34 cellular contexts compared by ENCODE assay signal in the genomic region with DNA sequence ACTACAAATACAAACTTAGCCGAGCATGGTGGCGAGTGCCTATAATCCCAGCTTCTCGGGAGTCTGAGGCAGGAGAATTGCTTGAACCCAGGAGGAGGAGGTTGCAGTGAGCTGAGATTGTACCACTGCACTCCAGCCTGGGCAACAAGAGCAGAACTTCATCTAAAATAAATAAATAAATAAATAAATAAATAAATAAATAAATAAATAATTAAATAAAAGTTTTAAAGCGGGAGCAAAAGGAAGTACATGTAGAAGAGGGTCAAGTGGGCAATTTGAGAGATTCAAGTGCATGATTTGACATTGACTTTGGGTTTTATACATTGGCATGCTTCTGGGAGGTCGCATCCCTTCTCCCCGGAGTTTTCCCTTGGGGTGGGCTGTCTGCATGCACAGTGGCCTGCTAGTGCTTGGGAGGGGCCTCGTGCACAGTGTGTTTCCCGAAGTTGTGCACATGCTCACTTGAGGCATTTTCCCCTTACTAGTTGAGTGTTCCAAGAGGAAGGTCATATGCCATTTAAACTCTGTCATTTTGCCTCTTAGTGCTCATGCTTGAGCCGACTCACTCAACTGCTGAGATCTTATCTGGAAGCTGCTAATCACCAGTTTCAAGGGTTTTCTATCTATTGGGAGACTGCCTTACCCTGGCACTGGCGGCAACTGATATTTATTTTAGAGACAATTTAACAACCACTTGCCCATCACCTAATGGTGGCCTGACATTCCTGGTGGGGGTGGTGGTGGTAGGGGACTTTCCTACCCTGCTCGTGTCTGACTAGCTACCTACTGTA.
"Had no signal": no experiment of that assay in that cellular context is flagged by ENCODE, and none has a peak within 500 bp of the region (broad histone marks: within the 10 kb centered on the region; RNA-seq: fewer than 3 reads in every experiment).

No MANE protein-coding gene starts in this region.

- H3K4me3 ChIP-seq: coronary artery, dorsolateral prefrontal cortex, gastrocnemius medialis, heart left ventricle had no signal

- H3K9me3 Mint-ChIP-seq: activated CD4-positive, alpha-beta memory T cell treated with anti-CD3 and anti-CD28 coated beads for 36 hours; activated CD4-positive, alpha-beta T cell treated with anti-CD3 and anti-CD28 coated beads, Interleukin-2, amount 10 ng/mL, durations not matched to agents 24 days and 14 days; activated T-cell treated with anti-CD3 and anti-CD28 coated beads, Interleukin-2, amount 50 U/mL, for 24 hours; central memory CD8-positive, alpha-beta T cell; dendritic cell treated with granulocyte-macrophage colony-stimulating factor and Interleukin-4, amounts not matched to agents 40 ng/mL and 50 ng/mL, for 4 days; T-helper 2 cell treated with Interferon-gamma antibody and Interleukin-4, amounts not matched to agents 5 μg/mL and 100 μg/mL, for 36 hours had no signal

- H3K4me1 ChIP-seq: gastrocnemius medialis, heart left ventricle had no signal

- H3K9me3 ChIP-seq: gastrocnemius medialis, heart left ventricle had no signal

- DNase-seq: activated CD4-positive, alpha-beta memory T cell treated with anti-CD3 and anti-CD28 coated beads for 36 hours; activated CD4-positive, alpha-beta T cell treated with anti-CD3 and anti-CD28 coated beads for 36 hours; activated CD4-positive, alpha-beta T cell treated with anti-CD3 and anti-CD28 coated beads, Interleukin-2, amount 10 ng/mL, durations not matched to agents 24 days and 14 days; activated CD4-positive, CD25-positive, alpha-beta regulatory T cell; activated CD4-positive, CD25-positive, alpha-beta regulatory T cell treated with anti-CD3 and anti-CD28 coated beads, Interleukin-2, amount 50 U/mL, for 72 hours; activated CD8-positive, alpha-beta memory T cell treated with anti-CD3 and anti-CD28 coated beads, Interleukin-2, amount 10 ng/mL, durations not matched to agents 7 days and 5 days; activated CD8-positive, alpha-beta memory T cell treated with anti-CD3 and anti-CD28 coated beads, Interleukin-2, amount 50 U/mL, for 4 hours; activated CD8-positive, alpha-beta T cell treated with anti-CD3 and anti-CD28 coated beads, Interleukin-2, amount 10 ng/mL, durations not matched to agents 7 days and 5 days; activated effector memory CD4-positive, alpha-beta T cell treated with Interleukin-2 at 50 U/mL for 16 hours; activated gamma-delta T cell treated with Interleukin-2 at 50 U/mL for 16 hours; activated naive CD4-positive, alpha-beta T cell treated with anti-CD3 and anti-CD28 coated beads, Interleukin-2, amount 50 U/mL, for 16 hours; activated naive CD4-positive, alpha-beta T cell treated with Interleukin-2 at 50 U/mL for 16 hours; activated T-cell treated with anti-CD3 and anti-CD28 coated beads, Interleukin-2, amount 50 U/mL, for 24 hours; activated T-cell treated with anti-CD3 and anti-CD28 coated beads, Interleukin-2, amount 50 U/mL, for 72 hours; amniotic stem cell; anterior cingulate cortex; brain microvascular endothelial cell; dorsolateral prefrontal cortex; effector memory CD4-positive, alpha-beta T cell; endodermal cell; foreskin keratinocyte; gastrocnemius medialis; glutamatergic neuron; heart left ventricle; T-helper 17 cell; T1000 had no signal

- H3K36me3 ChIP-seq: brain microvascular endothelial cell, gastrocnemius medialis, heart left ventricle had no signal

- H3K4me3 Mint-ChIP-seq: activated CD4-positive, alpha-beta memory T cell treated with anti-CD3 and anti-CD28 coated beads for 36 hours; activated CD4-positive, alpha-beta T cell treated with anti-CD3 and anti-CD28 coated beads for 36 hours; activated CD4-positive, alpha-beta T cell treated with anti-CD3 and anti-CD28 coated beads, Interleukin-2, amount 10 ng/mL, durations not matched to agents 24 days and 14 days; activated CD8-positive, alpha-beta memory T cell treated with anti-CD3 and anti-CD28 coated beads, Interleukin-2, amount 10 ng/mL, durations not matched to agents 7 days and 5 days; activated CD8-positive, alpha-beta T cell treated with anti-CD3 and anti-CD28 coated beads, Interleukin-2, amount 10 ng/mL, durations not matched to agents 7 days and 5 days; activated naive CD8-positive, alpha-beta T cell; activated T-cell treated with anti-CD3 and anti-CD28 coated beads, Interleukin-2, amount 50 U/mL, for 24 hours; activated T-cell treated with anti-CD3 and anti-CD28 coated beads, Interleukin-2, amount 50 U/mL, for 72 hours; central memory CD8-positive, alpha-beta T cell; dendritic cell treated with granulocyte-macrophage colony-stimulating factor and Interleukin-4, amounts not matched to agents 40 ng/mL and 50 ng/mL, for 4 days; endodermal cell; T-helper 17 cell; T-helper 2 cell treated with Interferon-gamma antibody and Interleukin-4, amounts not matched to agents 5 μg/mL and 100 μg/mL, for 36 hours had no signal

- ATAC-seq: activated CD4-positive, alpha-beta T cell treated with anti-CD3 and anti-CD28 coated beads for 36 hours; activated CD8-positive, alpha-beta memory T cell treated with anti-CD3 and anti-CD28 coated beads, Interleukin-2, amount 10 ng/mL, durations not matched to agents 7 days and 5 days; activated CD8-positive, alpha-beta T cell treated with anti-CD3 and anti-CD28 coated beads, Interleukin-2, amount 10 ng/mL, durations not matched to agents 7 days and 5 days; activated T-cell treated with anti-CD3 and anti-CD28 coated beads, Interleukin-2, amount 50 U/mL, for 72 hours; esophagus mucosa; foreskin keratinocyte; gastrocnemius medialis; heart left ventricle; T-helper 17 cell had no signal

- H3K36me3 Mint-ChIP-seq: activated CD4-positive, alpha-beta memory T cell treated with anti-CD3 and anti-CD28 coated beads for 36 hours; activated CD8-positive, alpha-beta memory T cell treated with anti-CD3 and anti-CD28 coated beads, Interleukin-2, amount 10 ng/mL, durations not matched to agents 7 days and 5 days; activated naive CD8-positive, alpha-beta T cell had no signal

- H3K27me3 Mint-ChIP-seq: activated CD4-positive, alpha-beta T cell treated with anti-CD3 and anti-CD28 coated beads, Interleukin-2, amount 10 ng/mL, durations not matched to agents 24 days and 14 days; dendritic cell treated with granulocyte-macrophage colony-stimulating factor and Interleukin-4, amounts not matched to agents 40 ng/mL and 50 ng/mL, for 4 days had no signal

- H3K4me1 Mint-ChIP-seq: activated CD4-positive, alpha-beta T cell treated with anti-CD3 and anti-CD28 coated beads for 36 hours; activated CD4-positive, alpha-beta T cell treated with anti-CD3 and anti-CD28 coated beads, Interleukin-2, amount 10 ng/mL, durations not matched to agents 24 days and 14 days; activated CD8-positive, alpha-beta memory T cell treated with anti-CD3 and anti-CD28 coated beads, Interleukin-2, amount 10 ng/mL, durations not matched to agents 7 days and 5 days; T-helper 17 cell had no signal

- FAIRE-seq: astrocyte, bronchial epithelial cell had no signal

- H3K27ac Mint-ChIP-seq: activated CD4-positive, alpha-beta memory T cell treated with anti-CD3 and anti-CD28 coated beads for 36 hours; activated CD4-positive, alpha-beta T cell treated with anti-CD3 and anti-CD28 coated beads for 36 hours; activated CD4-positive, alpha-beta T cell treated with anti-CD3 and anti-CD28 coated beads, Interleukin-2, amount 10 ng/mL, durations not matched to agents 24 days and 14 days; activated CD8-positive, alpha-beta memory T cell treated with anti-CD3 and anti-CD28 coated beads, Interleukin-2, amount 10 ng/mL, durations not matched to agents 7 days and 5 days; activated CD8-positive, alpha-beta T cell treated with anti-CD3 and anti-CD28 coated beads, Interleukin-2, amount 10 ng/mL, durations not matched to agents 7 days and 5 days; activated naive CD8-positive, alpha-beta T cell; activated T-cell treated with anti-CD3 and anti-CD28 coated beads, Interleukin-2, amount 50 U/mL, for 24 hours; activated T-cell treated with anti-CD3 and anti-CD28 coated beads, Interleukin-2, amount 50 U/mL, for 72 hours; dendritic cell treated with granulocyte-macrophage colony-stimulating factor and Interleukin-4, amounts not matched to agents 40 ng/mL and 50 ng/mL, for 4 days; endodermal cell; T-helper 17 cell; T-helper 2 cell treated with Interferon-gamma antibody and Interleukin-4, amounts not matched to agents 5 μg/mL and 100 μg/mL, for 36 hours had no signal

- H3K27ac ChIP-seq: brain microvascular endothelial cell, coronary artery, dorsolateral prefrontal cortex, foreskin keratinocyte, gastrocnemius medialis, heart left ventricle had no signal

- H3K27me3 ChIP-seq: dorsolateral prefrontal cortex, gastrocnemius medialis, heart left ventricle had no signal
